In the genomic region with DNA sequence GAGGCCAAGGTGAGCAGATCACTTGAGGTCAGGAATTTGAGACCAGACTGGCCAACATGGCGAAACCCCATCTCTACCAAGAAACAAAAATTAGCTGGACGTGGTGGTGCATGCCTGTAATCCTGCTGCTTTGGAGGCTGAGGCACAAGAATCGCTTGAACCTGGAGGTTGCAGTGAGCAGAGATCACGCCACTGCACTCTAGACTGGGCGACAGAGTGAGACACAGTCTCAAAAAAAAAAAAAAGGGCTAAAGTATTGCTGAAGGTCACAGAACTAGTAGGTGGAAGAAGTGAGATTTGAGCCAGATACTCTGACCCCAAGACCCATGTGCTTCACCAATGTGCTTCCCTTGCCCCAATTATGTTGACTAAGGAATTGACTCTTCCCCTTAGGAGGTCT, we compare ENCODE assay signal across 38 cellular contexts.
"Had no signal": no experiment of that assay in that cellular context is flagged by ENCODE, and none has a peak within 500 bp of the region (broad histone marks: within the 10 kb centered on the region; RNA-seq: fewer than 3 reads in every experiment).

No MANE protein-coding gene starts in this region.

- FAIRE-seq: bronchial epithelial cell, TTC549 had no signal

- H3K36me3 ChIP-seq: adrenal gland, cardiac muscle cell had no signal

- H3K27ac Mint-ChIP-seq: activated B cell treated with CpG ODN at 0.5 μM for 24 hours; activated CD4-positive, alpha-beta memory T cell treated with anti-CD3 and anti-CD28 coated beads for 36 hours; activated CD4-positive, alpha-beta T cell treated with anti-CD3 and anti-CD28 coated beads, Interleukin-2, amount 10 ng/mL, durations not matched to agents 24 days and 14 days; activated CD8-positive, alpha-beta T cell treated with anti-CD3 and anti-CD28 coated beads for 36 hours; activated naive CD4-positive, alpha-beta T cell treated with anti-CD3 and anti-CD28 coated beads for 36 hours; activated naive CD4-positive, alpha-beta T cell treated with anti-CD3 and anti-CD28 coated beads, Interleukin-2, amount 50 U/mL, for 72 hours; activated naive CD8-positive, alpha-beta T cell treated with anti-CD3 and anti-CD28 coated beads for 36 hours; activated T-cell treated with anti-CD3 and anti-CD28 coated beads, Interleukin-2, amount 50 U/mL, for 72 hours; activated T-helper 1 cell treated with anti-CD3 and anti-CD28 coated beads, Interleukin-12 subunit alpha, Interleukin-12 subunit beta, Interleukin-2, Interleukin-4 antibody, amounts not matched to agents 30 ng/mL and 10 ng/mL and 1 ng/mL, durations not matched to agents 14 hours and 24 hours and 36 hours; activated T-helper 17 cell treated with anti-CD3 and anti-CD28 coated beads, Interleukin-2, amount 50 U/mL, for 72 hours; brain; T-helper 1 cell treated with Interleukin-12 subunit alpha and Interleukin-12 subunit beta and Interleukin-4 antibody, amounts not matched to agents 30 μg/mL and 1 μg/mL, for 36 hours; T-helper 2 cell treated with Interferon-gamma antibody and Interleukin-4, amounts not matched to agents 5 μg/mL and 100 μg/mL, for 36 hours had no signal

- H3K4me1 Mint-ChIP-seq: activated B cell treated with CpG ODN at 0.5 μM for 24 hours; activated CD4-positive, alpha-beta T cell treated with anti-CD3 and anti-CD28 coated beads, Interleukin-2, amount 10 ng/mL, durations not matched to agents 24 days and 14 days; activated naive CD8-positive, alpha-beta T cell treated with anti-CD3 and anti-CD28 coated beads for 36 hours; activated T-helper 17 cell treated with anti-CD3 and anti-CD28 coated beads, Interleukin-2, amount 50 U/mL, for 72 hours; brain; central memory CD8-positive, alpha-beta T cell had no signal

- H3K4me3 ChIP-seq: adrenal gland, cardiac muscle cell had no signal

- ATAC-seq: activated CD8-positive, alpha-beta T cell treated with anti-CD3 and anti-CD28 coated beads for 36 hours; activated naive CD4-positive, alpha-beta T cell treated with anti-CD3 and anti-CD28 coated beads, Interleukin-2, amount 50 U/mL, for 72 hours; activated T-cell treated with anti-CD3 and anti-CD28 coated beads, Interleukin-2, amount 50 U/mL, for 4 hours; activated T-cell treated with anti-CD3 and anti-CD28 coated beads, Interleukin-2, amount 50 U/mL, for 72 hours; activated T-helper 17 cell treated with anti-CD3 and anti-CD28 coated beads, Interleukin-2, amount 50 U/mL, for 72 hours had no signal

- H3K4me3 Mint-ChIP-seq: activated B cell treated with CpG ODN at 0.5 μM for 24 hours; activated CD4-positive, alpha-beta memory T cell treated with anti-CD3 and anti-CD28 coated beads for 36 hours; activated CD4-positive, alpha-beta T cell treated with anti-CD3 and anti-CD28 coated beads, Interleukin-2, amount 10 ng/mL, durations not matched to agents 24 days and 14 days; activated CD8-positive, alpha-beta T cell treated with anti-CD3 and anti-CD28 coated beads for 36 hours; activated naive CD4-positive, alpha-beta T cell treated with anti-CD3 and anti-CD28 coated beads for 36 hours; activated naive CD8-positive, alpha-beta T cell treated with anti-CD3 and anti-CD28 coated beads for 36 hours; activated T-cell treated with anti-CD3 and anti-CD28 coated beads, Interleukin-2, amount 50 U/mL, for 4 hours; activated T-cell treated with anti-CD3 and anti-CD28 coated beads, Interleukin-2, amount 50 U/mL, for 72 hours; activated T-helper 1 cell treated with anti-CD3 and anti-CD28 coated beads, Interleukin-12 subunit alpha, Interleukin-12 subunit beta, Interleukin-2, Interleukin-4 antibody, amounts not matched to agents 30 ng/mL and 10 ng/mL and 1 ng/mL, durations not matched to agents 14 hours and 24 hours and 36 hours; activated T-helper 17 cell treated with anti-CD3 and anti-CD28 coated beads, Interleukin-2, amount 50 U/mL, for 72 hours; brain; central memory CD8-positive, alpha-beta T cell; T-helper 1 cell treated with Interleukin-12 subunit alpha and Interleukin-12 subunit beta and Interleukin-4 antibody, amounts not matched to agents 30 μg/mL and 1 μg/mL, for 36 hours; T-helper 2 cell treated with Interferon-gamma antibody and Interleukin-4, amounts not matched to agents 5 μg/mL and 100 μg/mL, for 36 hours had no signal

- H3K27me3 ChIP-seq: adrenal gland, cardiac muscle cell had no signal

- H3K9me3 Mint-ChIP-seq: activated B cell treated with CpG ODN at 0.5 μM for 24 hours; activated CD4-positive, alpha-beta memory T cell treated with anti-CD3 and anti-CD28 coated beads for 36 hours; activated CD4-positive, alpha-beta T cell treated with anti-CD3 and anti-CD28 coated beads, Interleukin-2, amount 10 ng/mL, durations not matched to agents 24 days and 14 days; activated CD8-positive, alpha-beta T cell treated with anti-CD3 and anti-CD28 coated beads for 36 hours; activated naive CD4-positive, alpha-beta T cell treated with anti-CD3 and anti-CD28 coated beads for 36 hours; activated naive CD4-positive, alpha-beta T cell treated with anti-CD3 and anti-CD28 coated beads, Interleukin-2, amount 50 U/mL, for 72 hours; activated naive CD8-positive, alpha-beta T cell treated with anti-CD3 and anti-CD28 coated beads for 36 hours; activated T-cell treated with anti-CD3 and anti-CD28 coated beads, Interleukin-2, amount 50 U/mL, for 4 hours; activated T-cell treated with anti-CD3 and anti-CD28 coated beads, Interleukin-2, amount 50 U/mL, for 72 hours; activated T-helper 1 cell treated with anti-CD3 and anti-CD28 coated beads, Interleukin-12 subunit alpha, Interleukin-12 subunit beta, Interleukin-2, Interleukin-4 antibody, amounts not matched to agents 30 ng/mL and 10 ng/mL and 1 ng/mL, durations not matched to agents 14 hours and 24 hours and 36 hours; activated T-helper 17 cell treated with anti-CD3 and anti-CD28 coated beads, Interleukin-2, amount 50 U/mL, for 72 hours; brain; central memory CD8-positive, alpha-beta T cell; T-helper 1 cell treated with Interleukin-12 subunit alpha and Interleukin-12 subunit beta and Interleukin-4 antibody, amounts not matched to agents 30 μg/mL and 1 μg/mL, for 36 hours; T-helper 2 cell treated with Interferon-gamma antibody and Interleukin-4, amounts not matched to agents 5 μg/mL and 100 μg/mL, for 36 hours had no signal

- H3K27me3 Mint-ChIP-seq: activated naive CD8-positive, alpha-beta T cell treated with anti-CD3 and anti-CD28 coated beads for 36 hours; activated T-helper 17 cell treated with anti-CD3 and anti-CD28 coated beads, Interleukin-2, amount 50 U/mL, for 72 hours had no signal

- H3K27ac ChIP-seq: adrenal gland, cardiac muscle cell, VCaP had no signal

- H3K36me3 Mint-ChIP-seq: activated CD4-positive, alpha-beta memory T cell treated with anti-CD3 and anti-CD28 coated beads for 36 hours; activated naive CD4-positive, alpha-beta T cell treated with anti-CD3 and anti-CD28 coated beads, Interleukin-2, amount 50 U/mL, for 72 hours; activated naive CD8-positive, alpha-beta T cell treated with anti-CD3 and anti-CD28 coated beads for 36 hours; brain had no signal

- H3K9me3 ChIP-seq: adrenal gland had no signal

- H3K4me1 ChIP-seq: adrenal gland had no signal

- DNase-seq: activated B cell treated with CpG ODN at 0.5 μM for 24 hours; activated CD4-positive, alpha-beta memory T cell treated with anti-CD3 and anti-CD28 coated beads for 36 hours; activated CD4-positive, alpha-beta T cell treated with anti-CD3 and anti-CD28 coated beads for 4 hours; activated CD4-positive, alpha-beta T cell treated with anti-CD3 and anti-CD28 coated beads, Interleukin-2, amount 10 ng/mL, durations not matched to agents 24 days and 14 days; activated CD4-positive, alpha-beta T cell treated with anti-CD3 and anti-CD28 coated beads, Interleukin-2, amount 50 U/mL, for 1 hour; activated CD4-positive, alpha-beta T cell treated with anti-CD3 and anti-CD28 coated beads, Interleukin-2, amount 50 U/mL, for 4 hours; activated CD4-positive, CD25-positive, alpha-beta regulatory T cell treated with anti-CD3 and anti-CD28 coated beads, Interleukin-2, amount 50 U/mL, for 72 hours; activated CD8-positive, alpha-beta memory T cell treated with anti-CD3 and anti-CD28 coated beads, Interleukin-2, amount 50 U/mL, for 4 hours; activated CD8-positive, alpha-beta T cell treated with anti-CD3 and anti-CD28 coated beads for 36 hours; activated effector memory CD4-positive, alpha-beta T cell treated with anti-CD3 and anti-CD28 coated beads, Interleukin-2, amount 50 U/mL, for 16 hours; activated gamma-delta T cell treated with Interleukin-2 at 50 U/mL for 16 hours; activated naive CD4-positive, alpha-beta T cell; activated naive CD4-positive, alpha-beta T cell treated with anti-CD3 and anti-CD28 coated beads for 36 hours; activated naive CD4-positive, alpha-beta T cell treated with anti-CD3 and anti-CD28 coated beads, Interleukin-2, amount 50 U/mL, for 16 hours; activated naive CD8-positive, alpha-beta T cell treated with anti-CD3 and anti-CD28 coated beads for 36 hours; activated T-cell treated with anti-CD3 and anti-CD28 coated beads for 4 hours; activated T-cell treated with anti-CD3 and anti-CD28 coated beads, Interleukin-2, amount 50 U/mL, for 1 hour; activated T-cell treated with anti-CD3 and anti-CD28 coated beads, Interleukin-2, amount 50 U/mL, for 4 hours; activated T-cell treated with anti-CD3 and anti-CD28 coated beads, Interleukin-2, amount 50 U/mL, for 72 hours; adrenal gland; amniotic stem cell; aorta; caudate nucleus; cerebellar nuclear complex; T-helper 1 cell; T-helper 2 cell; T-helper 9 cell had no signal
